ENCODE assay signal across 1 cellular context in the genomic region with DNA sequence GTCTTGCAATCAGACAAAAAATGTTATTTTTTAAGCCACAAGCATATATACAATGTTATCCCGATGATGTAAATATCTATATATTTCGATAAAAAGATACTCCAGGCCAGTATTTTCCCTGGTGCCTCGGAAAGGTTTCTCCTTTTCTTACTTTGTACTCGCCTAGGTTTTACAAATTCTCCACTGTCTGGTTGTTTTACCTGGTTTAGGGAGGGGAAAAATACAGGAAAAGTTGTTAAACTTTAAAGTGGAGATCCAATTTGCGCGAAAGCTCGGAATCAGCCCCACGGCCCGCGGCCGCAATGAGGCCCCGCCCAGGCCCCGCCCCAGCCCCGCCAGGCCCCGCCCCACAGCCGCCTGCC.
TF ChIP-seq lines count a peak whose summit lies in the region.

No MANE protein-coding gene starts in this region.

TF ChIP-seq in endothelial cell of umbilical vein, 7 proteins besides CTCF, POLR2A, EP300 and RAD21:
- TF ChIP-seq FOS (IDR thresholded peaks at IDR 0.05; ENCODE audit: borderline replicate concordance, insufficient read depth, low read length): no peak
- no peak for TF ChIP-seq MYC (IDR thresholded peaks at IDR 0.05; ENCODE audit: low read depth, low read length)
- no peak for TF ChIP-seq JUN (IDR thresholded peaks at IDR 0.05; ENCODE audit: borderline replicate concordance, insufficient read depth, insufficient read length, low read depth)
- TF ChIP-seq POLR2AphosphoS5 (IDR thresholded peaks at IDR 0.05; ENCODE audit: insufficient read depth, low read depth, low read length): no peak
- TF ChIP-seq, protein P1, sequence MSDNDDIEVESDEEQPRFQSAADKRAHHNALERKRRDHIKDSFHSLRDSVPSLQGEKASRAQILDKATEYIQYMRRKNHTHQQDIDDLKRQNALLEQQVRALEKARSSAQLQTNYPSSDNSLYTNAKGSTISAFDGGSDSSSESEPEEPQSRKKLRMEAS (IDR thresholded peaks at IDR 0.05; ENCODE audit: insufficient read depth, insufficient read length): no peak
- no peak for TF ChIP-seq GATA2 (IDR thresholded peaks at IDR 0.05; ENCODE audit: insufficient read depth, insufficient read length, low read depth, low read length)
- no peak for TF ChIP-seq EZH2 (IDR thresholded peaks at IDR 0.05; ENCODE audit: borderline replicate concordance, low read depth, low read length, severe bottlenecking)
